In the genomic region with DNA sequence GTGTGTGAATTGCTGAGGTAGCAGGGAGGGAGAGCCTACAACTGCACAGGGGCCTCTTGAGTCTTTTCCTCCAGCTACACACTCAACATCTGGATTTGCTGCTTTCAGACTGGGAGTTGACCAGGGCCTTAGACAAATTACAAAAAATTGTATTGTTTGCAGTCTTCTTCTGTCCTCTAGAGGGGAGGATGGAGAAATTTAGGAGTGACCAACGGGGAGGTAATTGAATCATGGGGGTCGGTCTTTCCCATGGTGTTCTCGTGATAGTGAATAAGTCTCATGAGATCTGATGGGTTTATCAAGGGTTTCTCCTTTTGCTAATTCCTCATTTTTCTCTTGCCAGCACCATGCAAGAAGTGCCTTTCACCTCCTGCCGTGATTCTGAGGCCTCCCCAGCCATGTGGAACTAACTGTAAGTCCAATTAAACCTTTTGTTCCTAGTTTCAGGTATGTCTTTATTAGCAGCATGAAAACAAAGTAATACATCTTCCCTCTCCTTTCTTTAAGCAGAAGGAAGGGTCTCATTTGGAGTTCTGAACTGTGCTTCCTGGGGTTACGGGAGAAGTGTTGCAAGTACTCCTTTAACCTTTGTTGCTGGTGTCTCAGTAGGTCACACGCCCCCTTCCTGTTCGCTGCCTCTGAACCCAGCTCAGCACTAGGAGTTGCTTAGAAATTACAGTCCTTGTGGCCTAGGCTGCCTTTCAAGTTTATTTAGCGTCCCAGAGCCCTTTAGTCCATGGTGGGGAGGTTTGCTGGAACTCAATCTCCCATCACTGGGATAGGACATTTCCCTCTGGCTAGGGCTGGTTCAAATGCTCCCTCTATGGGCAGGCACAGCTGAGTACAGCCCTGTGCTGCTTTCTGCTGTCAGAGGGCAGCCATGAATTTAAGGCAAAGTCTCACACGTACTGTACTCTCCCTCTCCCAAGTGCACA, we compare ENCODE assay signal across 10 cellular contexts.
DNase-seq lines count a peak whose midpoint lies in the region; ATAC-seq and TF ChIP-seq lines count a peak whose summit lies in the region.
"Had no signal": no experiment of that assay in that cellular context is flagged by ENCODE, and none has a peak within 500 bp of the region (broad histone marks: within the 10 kb centered on the region; RNA-seq: fewer than 3 reads in every experiment).

No MANE protein-coding gene starts in this region.

- TF ChIP-seq CTCF in choroid plexus epithelial cell (conservative IDR thresholded peaks at IDR 0.05; ENCODE audit: low read depth, low read length) (peak; percentile 48), retinal pigment epithelial cell (conservative IDR thresholded peaks at IDR 0.05; ENCODE audit: low read depth, low read length) (peak; percentile 27)

- no peak overlapping the region for H3K4me3 ChIP-seq in choroid plexus epithelial cell (ENCODE audit: low read depth, low read length)
- H3K4me3 ChIP-seq in retinal pigment epithelial cell (ENCODE audit: low read length) = no peak overlapping the region

- peak; percentile 20 for DNase-seq in activated CD4-positive, alpha-beta T cell treated with anti-CD3 and anti-CD28 coated beads for 48 hours
- no peak for DNase-seq in activated CD4-positive, alpha-beta T cell treated with anti-CD3 and anti-CD28 coated beads for 1 hour
- DNase-seq in choroid plexus epithelial cell (ENCODE audit: low read depth) (peak; percentile 14), retinal pigment epithelial cell (ENCODE audit: low read depth) (no peak), T-helper 1 cell (no peak), KBM-7 (no peak)
- DNase-seq: Kasumi-1, mammary epithelial cell had no signal

- ATAC-seq in HG02885 (IDR thresholded peaks at IDR 0.05; ENCODE audit: poor library complexity, unreplicated experiment) = peak; percentile 62
- ATAC-seq in HG03571 (IDR thresholded peaks at IDR 0.05; ENCODE audit: unreplicated experiment) = no peak

- in situ Hi-C loops in KBM-7 (cut with MboI; ENCODE audit: low pct_unique_long_range_greater_than_20kb, low sequenced_read_pairs) = no loop called here

Comparison
In these comparisons a context has a peak if more than half of its experiments do, and no peak if none do; other contexts are left out.
1. DNase-seq: peak in activated CD4-positive, alpha-beta T cell treated with anti-CD3 and anti-CD28 coated beads for 48 hours (single experiment) and choroid plexus epithelial cell (single experiment); none in activated CD4-positive, alpha-beta T cell treated with anti-CD3 and anti-CD28 coated beads for 1 hour (single experiment), retinal pigment epithelial cell (single experiment), T-helper 1 cell (0 of 5) and KBM-7 (single experiment).